8 cellular contexts compared by ENCODE assay signal in genomic region chr22:22848364-22848866, GRCh38. TPM values are rescaled to one million over a fixed set of nuclear protein-coding genes. Genes with fewer than 3 reads are reported as not detected.
A peak's percentile ranks its signal among the peaks of the same experiment; 100 is the strongest.
DNase-seq lines count a peak whose midpoint lies in the region; ATAC-seq, FAIRE-seq and TF ChIP-seq lines count a peak whose summit lies in the region.

No MANE protein-coding gene starts in this region.

- H3K14ac ChIP-seq in H1 (ENCODE audit: insufficient read length), result no peak overlapping the region

- CTCF ChIA-PET in H1 (lab: Charles Lee; ENCODE audit: partially characterized antibody), result interaction anchor here (1.0 to 1.2 kb wide), 5 partner anchors 11 to 96 kb away, joined by 3 read pairs; no protein-coding TSS in a partner anchor

- H3K79me2 ChIP-seq in H1 (ENCODE audit: control insufficient read depth in 1 of 2, insufficient read depth in 2 of 2, low read length in 2 of 2), result no peaks in the 10 kb centered on the region

- no peak for TF ChIP-seq EP300 in H1 (IDR thresholded peaks at IDR 0.05; ENCODE audit: borderline replicate concordance in 1 of 2, low read depth in 2 of 2, low read length in 2 of 2)

- H3K27ac ChIP-seq in H1 (ENCODE audit: low read depth, low read length), result no peak overlapping the region

- no peak overlapping the region for H3K23ac ChIP-seq in H1 (ENCODE audit: insufficient read length)

- H3K4me3 ChIP-seq in H1 (ENCODE audit: extremely low read depth in 1 of 4, insufficient read depth in 2 of 4, low read depth in 3 of 4, low read length in 4 of 4), result no peak overlapping the region

- no peak overlapping the region for H2AFZ ChIP-seq in H1 (ENCODE audit: low read length)

- TF ChIP-seq POLR2A in H1 (IDR thresholded peaks at IDR 0.05; ENCODE audit: control extremely low read depth in 1 of 2, low read depth in 2 of 2, low read length in 2 of 2), result no peak

- no peak overlapping the region; the same call in 1 of the 2 replicates for H4K8ac ChIP-seq in H1 (ENCODE audit: extremely low read depth, insufficient read depth, low read length)

- no peaks in the 10 kb centered on the region for H3K79me1 ChIP-seq in H1 (ENCODE audit: low read depth, low read length)

- H3K9me3 ChIP-seq in H1 (ENCODE audit: insufficient read depth in 2 of 2, low read depth in 1 of 2, low read length in 1 of 2), result peaks cover 20 to 41% of the 10 kb centered on the region in 2 experiments

- no peak overlapping the region for H2BK120ac ChIP-seq in H1 (replicated peaks; ENCODE audit: low read depth, low read length)

- no peak overlapping the region for H2BK15ac ChIP-seq in H1 (ENCODE audit: low read length)

- POLR2A ChIA-PET in H1 (lab: Charles Lee; ENCODE audit: partially characterized antibody), result no interaction called here

- no peaks in the 10 kb centered on the region for H3K4me1 ChIP-seq in H1 (replicated peaks in 1 of 4; ENCODE audit: control insufficient read depth in 3 of 4, insufficient read depth in 4 of 4, low read length in 3 of 4)

- FAIRE-seq in H1 (lab: Jason Lieb, UNC), result no peak

- H3K18ac ChIP-seq in H1 (ENCODE audit: extremely low read depth, low read length), result no peak overlapping the region

- no peaks in the 10 kb centered on the region for H4K20me1 ChIP-seq in H1 (replicated peaks in 1 of 2; ENCODE audit: control insufficient read depth in 1 of 2, insufficient read depth in 2 of 2, low read length in 2 of 2)

- H3K9ac ChIP-seq in H1 (replicated peaks in 1 of 4; ENCODE audit: extremely low read depth in 1 of 4, low read depth in 3 of 4, low read length in 3 of 4), result no peak overlapping the region

- no peak overlapping the region for H4K91ac ChIP-seq in H1 (replicated peaks; ENCODE audit: insufficient read length, low read length)

- no peaks in the 10 kb centered on the region for H3K36me3 ChIP-seq in H1 (ENCODE audit: control insufficient read depth in 2 of 4, insufficient read depth in 4 of 4, low read length in 3 of 4)

- ATAC-seq in HG03108 (IDR thresholded peaks at IDR 0.05; ENCODE audit: unreplicated experiment), result no peak

- H3K4ac ChIP-seq in H1 (replicated peaks; ENCODE audit: insufficient read length, low read depth, low read length), result no peak overlapping the region

- DNase-seq in DMS79 treated with DMSO at 0.1 percent for 48 hours (lab: John Stamatoyannopoulos, UW) (peak; percentile 13), DMS79 (lab: John Stamatoyannopoulos, UW) (no peak), NCI-H146 (lab: John Stamatoyannopoulos, UW) (peak; percentile 57), H1 (ENCODE audit: low read depth in 1 of 2, low spot score in 2 of 2) (peak in 1 of 2 experiments; percentile 88), midbrain (lab: John Stamatoyannopoulos, UW) (peak; percentile 38)
- DNase-seq in activated CD4-positive, alpha-beta T cell treated with anti-CD3 and anti-CD28 coated beads, Interleukin-2, amount 50 U/mL, for 48 hours, result peak; percentile 79 to 82
- peak; percentile 43 for DNase-seq in stimulated activated CD8-positive, alpha-beta memory T cell treated with anti-CD3 and anti-CD28 coated beads, Interleukin-4, amount 100 ng/mL, for 24 hours (ENCODE audit: low read depth)

- peak; percentile 71 to 78 for TF ChIP-seq RAD21 in H1 (IDR thresholded peaks at IDR 0.05 in 1 of 2, conservative IDR thresholded peaks at IDR 0.05 in 1 of 2; ENCODE audit: low read depth in 2 of 2, low read length in 2 of 2)

- H3K23me2 ChIP-seq in H1 (ENCODE audit: low read depth, low read length), result no peaks in the 10 kb centered on the region

- no peak overlapping the region for H3K56ac ChIP-seq in H1 (replicated peaks; ENCODE audit: insufficient read length, low read depth, low read length)

- no peak overlapping the region for H4K5ac ChIP-seq in H1 (ENCODE audit: insufficient read length, low read depth, low read length)

- H3K27me3 ChIP-seq in H1 (replicated peaks in 1 of 4; ENCODE audit: control insufficient read depth in 3 of 4, extremely low read depth in 1 of 4, insufficient read depth in 3 of 4, low read length in 3 of 4), result peaks cover 7 to 21% (median 11%) of the 10 kb centered on the region in 4 experiments

- 39% methylated on average over 5 of the region's 5 CpGs; no CpG with 5 or more reads in 1 of the 2 experiments for WGBS in H1 (ENCODE audit: extremely low coverage in 1 of 2, insufficient coverage in 1 of 2, insufficient read length in 1 of 2, insufficient replicate concordance in 2 of 2, low coverage in 1 of 2, low lambda C conversion rate in 2 of 2, missing lambda C conversion rate in 1 of 2), 2 experiments

- no peak overlapping the region for H2AK5ac ChIP-seq in H1 (ENCODE audit: low read depth, low read length)

- H3K4me2 ChIP-seq in H1 (ENCODE audit: insufficient read depth in 1 of 2, low read depth in 2 of 2, low read length in 2 of 2), result no peak overlapping the region

- no peak overlapping the region for H2BK12ac ChIP-seq in H1 (ENCODE audit: low read depth, low read length)

- no peak overlapping the region for H2BK5ac ChIP-seq in H1 (ENCODE audit: low read depth, low read length)

- no peak overlapping the region for H2BK20ac ChIP-seq in H1 (ENCODE audit: low read length)

- TF ChIP-seq CTCF in H1 (IDR thresholded peaks at IDR 0.05; ENCODE audit: control extremely low read depth in 1 of 3, insufficient read depth in 1 of 3, low read depth in 1 of 3, low read length in 3 of 3), result peak; percentile 75 to 84 (median 83)

TF ChIP-seq in H1, 55 proteins besides CTCF, POLR2A, EP300 and RAD21:
- TF ChIP-seq POLR2AphosphoS5 (IDR thresholded peaks at IDR 0.05; ENCODE audit: low read depth, low read length), result no peak
- TF ChIP-seq RXRA (IDR thresholded peaks at IDR 0.05; ENCODE audit: insufficient read depth, low read depth, low read length), result no peak
- no peak for TF ChIP-seq SP1 (IDR thresholded peaks at IDR 0.05; ENCODE audit: low read depth, low read length)
- no peak for TF ChIP-seq HDAC6 (IDR thresholded peaks at IDR 0.05; ENCODE audit: low read depth, low read length)
- no peak for TF ChIP-seq SP4 (IDR thresholded peaks at IDR 0.05; ENCODE audit: low read length)
- TF ChIP-seq GABPA (IDR thresholded peaks at IDR 0.05; ENCODE audit: borderline replicate concordance, insufficient read depth, low read length), result no peak
- no peak for TF ChIP-seq RBBP5 (IDR thresholded peaks at IDR 0.05; ENCODE audit: borderline replicate concordance, low read depth, low read length)
- no peak for TF ChIP-seq BACH1 (IDR thresholded peaks at IDR 0.05; ENCODE audit: low read length)
- no peak for TF ChIP-seq NANOG (IDR thresholded peaks at IDR 0.05; ENCODE audit: insufficient read depth, low read depth, low read length, poor library complexity, severe bottlenecking)
- no peak; a peak in 1 of 4 replicates for TF ChIP-seq SIN3A (conservative IDR thresholded peaks at IDR 0.05 in 1 of 2, IDR thresholded peaks at IDR 0.05 in 1 of 2; ENCODE audit: low read depth in 1 of 2, low read length in 2 of 2)
- TF ChIP-seq ZNF274 (IDR thresholded peaks at IDR 0.05; ENCODE audit: borderline replicate concordance, extremely low read depth, low read length), result no peak
- TF ChIP-seq, protein P1, sequence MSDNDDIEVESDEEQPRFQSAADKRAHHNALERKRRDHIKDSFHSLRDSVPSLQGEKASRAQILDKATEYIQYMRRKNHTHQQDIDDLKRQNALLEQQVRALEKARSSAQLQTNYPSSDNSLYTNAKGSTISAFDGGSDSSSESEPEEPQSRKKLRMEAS (IDR thresholded peaks at IDR 0.05), result no peak
- TF ChIP-seq EZH2 (IDR thresholded peaks at IDR 0.05; ENCODE audit: low read depth, low read length, severe bottlenecking), result no peak

RNA-seq across cellular contexts. Expression of gene IGLL5, which starts 39.2 kb away (rescaled TPM):
- not detected in 2 replicates for total RNA-seq in H1 (2021; fragmentation: NEBNext Ultra II Directional; extraction: Animal tissue kit (Norgen Biotek cat#: 25700))
- polyA plus RNA-seq in H1 (2011; rRNA removed), result not detected in 2 replicates
- polyA plus RNA-seq in H1 (2011; cell fraction: cytosol; rRNA removed), result not detected
- polyA plus RNA-seq in H1 (2011; cell fraction: nucleus; rRNA removed), result not detected
- polyA plus RNA-seq in H1 (2012, experiment 1 of 2), result not detected in 4 replicates
- polyA plus RNA-seq in H1 (2012, experiment 2 of 2), result not detected
- polyA plus RNA-seq in H1 (2013, experiment 1 of 2), result not detected
- not detected for polyA plus RNA-seq in H1 (2013, experiment 2 of 2)
- not detected in 2 replicates for polyA minus RNA-seq in H1 (2011; rRNA and poly(A)+ RNA removed)
- polyA minus RNA-seq in H1 (2011; cell fraction: cytosol; rRNA and poly(A)+ RNA removed), result not detected
- polyA minus RNA-seq in H1 (2011; cell fraction: nucleus; rRNA and poly(A)+ RNA removed), result not detected
